ENCODE assay signal across 34 cellular contexts in genomic region chr5:61882901-61883500, GRCh38.
"Had no signal": no experiment of that assay in that cellular context is flagged by ENCODE, and none has a peak within 500 bp of the region (broad histone marks: within the 10 kb centered on the region; RNA-seq: fewer than 3 reads in every experiment).

No MANE protein-coding gene starts in this region.

- H3K4me3 ChIP-seq: adrenal gland, cardiac muscle cell had no signal

- H3K36me3 Mint-ChIP-seq: activated CD4-positive, alpha-beta memory T cell treated with anti-CD3 and anti-CD28 coated beads for 36 hours; activated naive CD4-positive, alpha-beta T cell treated with anti-CD3 and anti-CD28 coated beads, Interleukin-2, amount 50 U/mL, for 72 hours; activated naive CD8-positive, alpha-beta T cell treated with anti-CD3 and anti-CD28 coated beads for 36 hours; brain had no signal

- H3K27me3 Mint-ChIP-seq: activated B cell treated with CpG ODN at 0.5 μM for 24 hours; activated CD4-positive, alpha-beta memory T cell treated with anti-CD3 and anti-CD28 coated beads for 36 hours; activated CD8-positive, alpha-beta T cell treated with anti-CD3 and anti-CD28 coated beads for 36 hours; central memory CD8-positive, alpha-beta T cell had no signal

- H3K36me3 ChIP-seq: adrenal gland, cardiac muscle cell had no signal

- DNase-seq: activated B cell treated with CpG ODN at 0.5 μM for 24 hours; activated CD4-positive, alpha-beta memory T cell treated with anti-CD3 and anti-CD28 coated beads for 36 hours; activated CD4-positive, alpha-beta T cell treated with anti-CD3 and anti-CD28 coated beads for 48 hours; activated CD4-positive, alpha-beta T cell treated with anti-CD3 and anti-CD28 coated beads, Interleukin-2, amount 50 U/mL, for 1 hour; activated CD4-positive, alpha-beta T cell treated with anti-CD3 and anti-CD28 coated beads, Interleukin-2, amount 50 U/mL, for 4 hours; activated CD4-positive, CD25-positive, alpha-beta regulatory T cell treated with anti-CD3 and anti-CD28 coated beads, Interleukin-2, amount 50 U/mL, for 72 hours; activated CD8-positive, alpha-beta memory T cell treated with anti-CD3 and anti-CD28 coated beads, Interleukin-2, amount 50 U/mL, for 4 hours; activated CD8-positive, alpha-beta T cell treated with anti-CD3 and anti-CD28 coated beads for 36 hours; activated effector memory CD4-positive, alpha-beta T cell treated with anti-CD3 and anti-CD28 coated beads, Interleukin-2, amount 50 U/mL, for 16 hours; activated gamma-delta T cell treated with Interleukin-2 at 50 U/mL for 16 hours; activated naive CD4-positive, alpha-beta T cell; activated naive CD4-positive, alpha-beta T cell treated with anti-CD3 and anti-CD28 coated beads for 36 hours; activated naive CD4-positive, alpha-beta T cell treated with anti-CD3 and anti-CD28 coated beads, Interleukin-2, amount 50 U/mL, for 16 hours; activated naive CD8-positive, alpha-beta T cell treated with anti-CD3 and anti-CD28 coated beads for 36 hours; activated T-cell treated with anti-CD3 and anti-CD28 coated beads for 4 hours; activated T-cell treated with anti-CD3 and anti-CD28 coated beads, Interleukin-2, amount 50 U/mL, for 1 hour; activated T-cell treated with anti-CD3 and anti-CD28 coated beads, Interleukin-2, amount 50 U/mL, for 4 hours; activated T-cell treated with anti-CD3 and anti-CD28 coated beads, Interleukin-2, amount 50 U/mL, for 72 hours; adrenal gland; amniotic stem cell; aorta; cerebellar nuclear complex; T-helper 1 cell; T-helper 2 cell; T-helper 9 cell had no signal

- H3K4me1 ChIP-seq: adrenal gland had no signal

- H3K9me3 ChIP-seq: adrenal gland had no signal

- H3K4me1 Mint-ChIP-seq: activated B cell treated with CpG ODN at 0.5 μM for 24 hours; activated naive CD8-positive, alpha-beta T cell treated with anti-CD3 and anti-CD28 coated beads for 36 hours; activated T-helper 17 cell treated with anti-CD3 and anti-CD28 coated beads, Interleukin-2, amount 50 U/mL, for 72 hours; central memory CD8-positive, alpha-beta T cell had no signal

- H3K9me3 Mint-ChIP-seq: activated B cell treated with CpG ODN at 0.5 μM for 24 hours; activated CD4-positive, alpha-beta memory T cell treated with anti-CD3 and anti-CD28 coated beads for 36 hours; activated CD8-positive, alpha-beta T cell treated with anti-CD3 and anti-CD28 coated beads for 36 hours; activated naive CD4-positive, alpha-beta T cell treated with anti-CD3 and anti-CD28 coated beads for 36 hours; activated naive CD8-positive, alpha-beta T cell treated with anti-CD3 and anti-CD28 coated beads for 36 hours; activated T-cell treated with anti-CD3 and anti-CD28 coated beads, Interleukin-2, amount 50 U/mL, for 4 hours; activated T-helper 1 cell treated with anti-CD3 and anti-CD28 coated beads, Interleukin-12 subunit alpha, Interleukin-12 subunit beta, Interleukin-2, Interleukin-4 antibody, amounts not matched to agents 30 ng/mL and 10 ng/mL and 1 ng/mL, durations not matched to agents 14 hours and 24 hours and 36 hours; activated T-helper 17 cell treated with anti-CD3 and anti-CD28 coated beads, Interleukin-2, amount 50 U/mL, for 72 hours; T-helper 1 cell treated with Interleukin-12 subunit alpha and Interleukin-12 subunit beta and Interleukin-4 antibody, amounts not matched to agents 30 μg/mL and 1 μg/mL, for 36 hours; T-helper 2 cell treated with Interferon-gamma antibody and Interleukin-4, amounts not matched to agents 5 μg/mL and 100 μg/mL, for 36 hours had no signal

- H3K4me3 Mint-ChIP-seq: activated B cell treated with CpG ODN at 0.5 μM for 24 hours; activated CD4-positive, alpha-beta memory T cell treated with anti-CD3 and anti-CD28 coated beads for 36 hours; activated CD8-positive, alpha-beta T cell treated with anti-CD3 and anti-CD28 coated beads for 36 hours; activated naive CD4-positive, alpha-beta T cell treated with anti-CD3 and anti-CD28 coated beads for 36 hours; activated naive CD8-positive, alpha-beta T cell treated with anti-CD3 and anti-CD28 coated beads for 36 hours; activated T-cell treated with anti-CD3 and anti-CD28 coated beads, Interleukin-2, amount 50 U/mL, for 4 hours; activated T-cell treated with anti-CD3 and anti-CD28 coated beads, Interleukin-2, amount 50 U/mL, for 72 hours; activated T-helper 1 cell treated with anti-CD3 and anti-CD28 coated beads, Interleukin-12 subunit alpha, Interleukin-12 subunit beta, Interleukin-2, Interleukin-4 antibody, amounts not matched to agents 30 ng/mL and 10 ng/mL and 1 ng/mL, durations not matched to agents 14 hours and 24 hours and 36 hours; activated T-helper 17 cell treated with anti-CD3 and anti-CD28 coated beads, Interleukin-2, amount 50 U/mL, for 72 hours; brain; central memory CD8-positive, alpha-beta T cell; T-helper 1 cell treated with Interleukin-12 subunit alpha and Interleukin-12 subunit beta and Interleukin-4 antibody, amounts not matched to agents 30 μg/mL and 1 μg/mL, for 36 hours; T-helper 2 cell treated with Interferon-gamma antibody and Interleukin-4, amounts not matched to agents 5 μg/mL and 100 μg/mL, for 36 hours had no signal

- H3K27ac Mint-ChIP-seq: activated B cell treated with CpG ODN at 0.5 μM for 24 hours; activated CD4-positive, alpha-beta memory T cell treated with anti-CD3 and anti-CD28 coated beads for 36 hours; activated CD8-positive, alpha-beta T cell treated with anti-CD3 and anti-CD28 coated beads for 36 hours; activated naive CD4-positive, alpha-beta T cell treated with anti-CD3 and anti-CD28 coated beads for 36 hours; activated naive CD4-positive, alpha-beta T cell treated with anti-CD3 and anti-CD28 coated beads, Interleukin-2, amount 50 U/mL, for 72 hours; activated naive CD8-positive, alpha-beta T cell treated with anti-CD3 and anti-CD28 coated beads for 36 hours; activated T-cell treated with anti-CD3 and anti-CD28 coated beads, Interleukin-2, amount 50 U/mL, for 72 hours; activated T-helper 1 cell treated with anti-CD3 and anti-CD28 coated beads, Interleukin-12 subunit alpha, Interleukin-12 subunit beta, Interleukin-2, Interleukin-4 antibody, amounts not matched to agents 30 ng/mL and 10 ng/mL and 1 ng/mL, durations not matched to agents 14 hours and 24 hours and 36 hours; activated T-helper 17 cell treated with anti-CD3 and anti-CD28 coated beads, Interleukin-2, amount 50 U/mL, for 72 hours; brain; T-helper 1 cell treated with Interleukin-12 subunit alpha and Interleukin-12 subunit beta and Interleukin-4 antibody, amounts not matched to agents 30 μg/mL and 1 μg/mL, for 36 hours had no signal

- H3K27ac ChIP-seq: adrenal gland, cardiac muscle cell, VCaP had no signal

- H3K27me3 ChIP-seq: adrenal gland, cardiac muscle cell had no signal
